Comparison of ENCODE assay signal across 9 cellular contexts in genomic region chr1:54404263-54404662, GRCh38. TPM values are rescaled to one million over a fixed set of nuclear protein-coding genes. Genes with fewer than 3 reads are reported as not detected.
DNase-seq lines count a peak whose midpoint lies in the region; ATAC-seq and TF ChIP-seq lines count a peak whose summit lies in the region.
"Had no signal": no experiment of that assay in that cellular context is flagged by ENCODE, and none has a peak within 500 bp of the region (broad histone marks: within the 10 kb centered on the region; RNA-seq: fewer than 3 reads in every experiment).

No MANE protein-coding gene starts in this region.

- POLR2A ChIA-PET in CD8-positive, alpha-beta T cell (lab: Charles Lee): interaction anchor here (1.2 to 1.8 kb wide), 3 partner anchors 12 to 85 kb away, joined by 3 to 9 read pairs (median 5); no protein-coding TSS in a partner anchor
- POLR2A ChIA-PET in PC-9 (lab: Charles Lee; ENCODE audit: unreplicated experiment): interaction anchor here (0.6 kb wide), 2 partner anchors 11 to 38 kb away, joined by 3 to 9 read pairs; no protein-coding TSS in a partner anchor

- BruUV-seq in PC-9 (replicated peaks; lab: Mats Ljungman, UMichigan): TSS peak; percentile 25

- H3K4me3 Mint-ChIP-seq in CD8-positive, alpha-beta T cell: peak overlapping the region; percentile 85

- H2AFZ ChIP-seq in PC-9 (no peak overlapping the region), parathyroid adenoma (no peak overlapping the region)

- peak overlapping the region; percentile 55 for H3K4me3 ChIP-seq in CD8-positive, alpha-beta T cell (ENCODE audit: low read depth, low read length)
- H3K4me3 ChIP-seq in PC-9: no peak overlapping the region
- H3K4me3 ChIP-seq in epithelial cell of esophagus (ENCODE audit: low read length): peak overlapping the region; percentile 7
- no peak overlapping the region for H3K4me3 ChIP-seq in parathyroid adenoma (ENCODE audit: low read depth, low read length)
- peak overlapping the region in 1 of 2 donors; percentile 73 for H3K4me3 ChIP-seq in left lung

- H3K9me3 ChIP-seq in CD8-positive, alpha-beta T cell (ENCODE audit: low read length): no peaks in the 10 kb centered on the region
- H3K9me3 ChIP-seq in PC-9 (ENCODE audit: insufficient read depth, low read depth): no peaks in the 10 kb centered on the region
- H3K9me3 ChIP-seq in parathyroid adenoma (ENCODE audit: control insufficient read depth, low read length): no peaks in the 10 kb centered on the region
- no peaks in the 10 kb centered on the region for H3K9me3 ChIP-seq in left lung

- H3K79me2 ChIP-seq in PC-9 (ENCODE audit: low read depth) (no peaks in the 10 kb centered on the region), parathyroid adenoma (no peaks in the 10 kb centered on the region)

- CTCF ChIA-PET in CD8-positive, alpha-beta T cell (lab: Charles Lee): interaction anchor here (1.1 to 1.6 kb wide), 3 partner anchors 16 to 88 kb away, joined by 3 to 14 read pairs (median 3); no protein-coding TSS in a partner anchor
- CTCF ChIA-PET in PC-9 (lab: Charles Lee): interaction anchor here (0.6 to 0.8 kb wide), 3 partner anchors 83 to 335 kb away, joined by 3 to 5 read pairs (median 4); no protein-coding TSS in a partner anchor

- no peaks in the 10 kb centered on the region for H3K27me3 Mint-ChIP-seq in CD8-positive, alpha-beta T cell (ENCODE audit: low read depth)

- peaks cover 73% of the 10 kb centered on the region for H3K4me1 Mint-ChIP-seq in CD8-positive, alpha-beta T cell (ENCODE audit: low read depth)

- no peaks in the 10 kb centered on the region for H3K9me2 ChIP-seq in PC-9 (ENCODE audit: insufficient read depth)

- H3K36me3 ChIP-seq in CD8-positive, alpha-beta T cell (ENCODE audit: insufficient read depth, low read length): peaks cover 27% of the 10 kb centered on the region
- no peaks in the 10 kb centered on the region for H3K36me3 ChIP-seq in PC-9 (ENCODE audit: low read depth)
- no peaks in the 10 kb centered on the region for H3K36me3 ChIP-seq in parathyroid adenoma (ENCODE audit: control insufficient read depth, insufficient read depth, low read length)
- H3K36me3 ChIP-seq in left lung: peaks cover 0 to 28% of the 10 kb centered on the region in 2 donors

- intact Hi-C loops in CD8-positive, alpha-beta T cell (cut with DNase I, micrococcal nuclease): loop anchor here in 1 of 2 experiments (5.0 to 10.0 kb wide), 4 partner anchors 127 to 1389 kb away; partner anchors contain the start of genes USP24 and YIPF1
- intact Hi-C loops in PC-9 (cut with micrococcal nuclease; ENCODE audit: unreplicated experiment) (loop anchor here (10.0 kb wide), 1 partner anchor 89 kb away; no protein-coding TSS in a partner anchor), left lung (cut with DNase I) (loop anchor here in 1 of 2 donors (10.0 kb wide), 1 partner anchor 89 kb away; no protein-coding TSS in a partner anchor)

- H3F3A ChIP-seq in PC-9 (ENCODE audit: insufficient read depth, low read depth): peaks cover 19% of the 10 kb centered on the region

- H3K27ac Mint-ChIP-seq in CD8-positive, alpha-beta T cell: peak overlapping the region; percentile 71

- H3K27ac ChIP-seq in CD8-positive, alpha-beta T cell (ENCODE audit: low read depth, low read length): no peak overlapping the region
- H3K27ac ChIP-seq in PC-9 (no peak overlapping the region), parathyroid adenoma (no peak overlapping the region), left lung (no peak overlapping the region)

- H4K20me1 ChIP-seq in PC-9 (ENCODE audit: insufficient read depth): no peaks in the 10 kb centered on the region

- no peaks in the 10 kb centered on the region for H3K9me3 Mint-ChIP-seq in CD8-positive, alpha-beta T cell

- peaks cover 67% of the 10 kb centered on the region for H3K4me1 ChIP-seq in CD8-positive, alpha-beta T cell (ENCODE audit: insufficient read depth, low read length)
- H3K4me1 ChIP-seq in PC-9 (replicated peaks; ENCODE audit: insufficient read depth) (peaks cover 16% of the 10 kb centered on the region), parathyroid adenoma (peaks cover 7% of the 10 kb centered on the region), left lung (peaks cover 18 to 59% of the 10 kb centered on the region in 2 donors)

- no peaks in the 10 kb centered on the region for H3K27me3 ChIP-seq in CD8-positive, alpha-beta T cell (ENCODE audit: insufficient read depth, low read length)
- H3K27me3 ChIP-seq in PC-9 (ENCODE audit: insufficient read depth, low read depth): no peaks in the 10 kb centered on the region
- H3K27me3 ChIP-seq in parathyroid adenoma (ENCODE audit: control insufficient read depth, insufficient read depth, low read length): no peaks in the 10 kb centered on the region
- peaks cover 0 to 8% of the 10 kb centered on the region in 2 donors for H3K27me3 ChIP-seq in left lung

- H3K4me2 ChIP-seq in PC-9: 0 out of 2 replicates have a peak overlapping the region, but pooled peaks have one; percentile 4
- H3K4me2 ChIP-seq in parathyroid adenoma (ENCODE audit: low read length): peak overlapping the region; percentile 3

- H3K9ac ChIP-seq in parathyroid adenoma: no peak overlapping the region

- no peak for DNase-seq in CD8-positive, alpha-beta T cell
- DNase-seq in PC-9 (no peak), epithelial cell of esophagus (ENCODE audit: low read depth) (no peak), DMS53 treated with DMSO at 0.1 percent for 48 hours (lab: John Stamatoyannopoulos, UW; ENCODE audit: unreplicated experiment) (no peak), DMS79 (lab: John Stamatoyannopoulos, UW) (no peak), left lung (no peak), SKM-1 (lab: John Stamatoyannopoulos, UW; ENCODE audit: unreplicated experiment) (no peak)

- no peak for ATAC-seq in CD8-positive, alpha-beta T cell
- ATAC-seq in left lung: no peak
- ATAC-seq: sciatic nerve had no signal

- TF ChIP-seq CTCF in CD8-positive, alpha-beta T cell (IDR thresholded peaks at IDR 0.05): no peak
- TF ChIP-seq CTCF in PC-9 (conservative IDR thresholded peaks at IDR 0.05) (no peak), epithelial cell of esophagus (IDR thresholded peaks at IDR 0.05; ENCODE audit: insufficient read depth, low read depth, low read length, missing control alignments) (no peak), parathyroid adenoma (IDR thresholded peaks at IDR 0.05) (no peak), left lung (IDR thresholded peaks at IDR 0.05) (no peak)

- peaks cover 46% of the 10 kb centered on the region for H3K36me3 Mint-ChIP-seq in CD8-positive, alpha-beta T cell

RNA-seq across cellular contexts. Expression of gene SSBP3, which starts 1.9 kb away (rescaled TPM):
- total RNA-seq in CD8-positive, alpha-beta T cell: 10 to 100 TPM; 41.5 to 47.7 TPM
- total RNA-seq in PC-9 (2021): 26.2 and 26.5 TPM in 2 replicates
- 10 to 100 TPM; 33.0 to 35.2 TPM for total RNA-seq in left lung

Comparison
In these comparisons a context has a peak if more than half of its experiments do, and no peak if none do; other contexts are left out.
1. H3K4me3 ChIP-seq: peak in CD8-positive, alpha-beta T cell (single experiment) and epithelial cell of esophagus (single experiment); none in PC-9 (single experiment) and parathyroid adenoma (single experiment).